ENCODE assay signal across 18 cellular contexts in the genomic region with DNA sequence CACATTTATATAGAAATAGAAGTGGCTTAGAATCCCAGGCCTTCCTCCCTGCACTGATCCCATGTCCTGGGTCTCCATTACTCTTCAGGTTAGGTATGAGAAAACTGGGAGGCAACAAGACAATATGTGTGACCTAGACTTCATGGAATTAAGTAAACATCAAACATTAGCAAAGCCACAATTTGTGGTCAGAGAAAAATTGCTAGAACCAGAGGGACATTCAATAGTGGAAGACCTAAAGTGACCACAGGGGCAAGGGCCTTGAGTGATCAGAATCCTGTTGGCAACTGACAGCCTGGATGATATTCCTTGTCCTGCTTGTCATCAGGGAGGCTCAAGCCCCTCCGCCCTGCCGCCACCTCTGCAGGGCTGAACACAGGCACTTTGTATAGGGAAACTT.
"Had no signal": no experiment of that assay in that cellular context is flagged by ENCODE, and none has a peak within 500 bp of the region (broad histone marks: within the 10 kb centered on the region; RNA-seq: fewer than 3 reads in every experiment).

No MANE protein-coding gene starts in this region.

- FAIRE-seq: TTC549 had no signal

- H3K36me3 ChIP-seq: thoracic aorta had no signal

- ATAC-seq: activated CD8-positive, alpha-beta T cell treated with anti-CD3 and anti-CD28 coated beads for 36 hours; esophagus mucosa; stimulated activated naive CD8-positive, alpha-beta T cell treated with anti-CD3 and anti-CD28 coated beads, Interleukin-15, amount 100 ng/mL, for 72 hours had no signal

- DNase-seq: activated B cell treated with CpG ODN at 0.5 μM for 24 hours; activated CD4-positive, alpha-beta T cell treated with anti-CD3 and anti-CD28 coated beads, Interleukin-2, amount 10 ng/mL, durations not matched to agents 24 days and 14 days; activated CD8-positive, alpha-beta T cell treated with anti-CD3 and anti-CD28 coated beads for 36 hours; activated naive CD4-positive, alpha-beta T cell treated with anti-CD3 and anti-CD28 coated beads for 36 hours; activated T-cell treated with anti-CD3 and anti-CD28 coated beads, Interleukin-2, amount 50 U/mL, for 24 hours; cortex of kidney; effector CD4-positive, alpha-beta T cell; immature natural killer cell; kidney glomerular epithelial cell; nephron progenitor cell; nucleus accumbens; posterior cingulate gyrus; retina; stimulated activated CD4-positive, alpha-beta T cell treated with anti-CD3 and anti-CD28 coated beads, Interleukin-4, amount 100 ng/mL, for 1 hour; stimulated activated naive CD8-positive, alpha-beta T cell treated with anti-CD3 and anti-CD28 coated beads, Interleukin-15, amount 100 ng/mL, for 72 hours had no signal

- H3K9me3 ChIP-seq: thoracic aorta had no signal

- H3K4me3 ChIP-seq: thoracic aorta had no signal
